Comparison of ENCODE assay signal across 1 cellular context in the genomic region with DNA sequence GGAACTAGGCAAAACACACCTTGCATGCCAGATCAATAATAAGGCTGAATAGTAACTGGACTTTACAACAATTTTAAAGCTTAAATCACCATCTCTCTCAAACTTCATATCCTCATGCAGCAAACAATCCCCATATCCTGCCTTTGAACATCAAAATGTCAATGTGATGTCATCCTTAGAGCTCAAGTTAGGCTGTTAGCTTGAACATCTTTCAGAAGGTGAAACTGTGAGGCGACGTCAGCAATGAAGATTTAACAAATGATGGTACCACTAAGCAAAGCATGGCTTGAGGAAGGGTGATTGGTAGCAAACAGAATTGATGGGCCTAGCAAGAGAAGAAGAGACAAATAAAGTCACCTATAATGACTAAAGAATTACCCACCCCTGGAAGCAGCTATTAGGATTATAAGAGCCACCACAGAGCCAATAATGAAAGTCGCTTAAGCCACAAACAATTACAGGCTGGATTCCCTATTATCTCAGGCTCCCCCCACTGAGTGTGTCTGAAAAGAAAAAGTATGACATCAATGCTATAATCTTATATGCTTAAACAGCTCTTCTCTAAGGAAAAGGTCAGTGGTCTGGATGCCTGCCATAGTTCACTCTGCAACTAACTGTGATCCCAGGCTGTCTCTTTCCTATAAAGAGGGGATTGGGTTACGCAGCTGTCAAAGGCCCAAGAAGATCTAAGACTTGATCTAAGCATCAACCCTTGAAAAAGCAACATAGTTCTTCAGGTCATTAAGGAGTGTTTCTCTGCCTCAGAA.
A peak's percentile ranks its signal among the peaks of the same experiment; 100 is the strongest.
TF ChIP-seq lines count a peak whose summit lies in the region.

No MANE protein-coding gene starts in this region.

TF ChIP-seq in H1, 55 proteins besides CTCF, POLR2A, EP300 and RAD21:
- TF ChIP-seq YY1 (IDR thresholded peaks at IDR 0.05; ENCODE audit: low read depth, low read length): no peak
- no peak for TF ChIP-seq TBP (IDR thresholded peaks at IDR 0.05; ENCODE audit: low read depth, low read length)
- no peak for TF ChIP-seq TAF7 (optimal IDR thresholded peaks at IDR 0.05; ENCODE audit: borderline replicate concordance, low read depth, low read length)
- TF ChIP-seq BRCA1 (IDR thresholded peaks at IDR 0.05; ENCODE audit: low read depth, low read length): no peak
- TF ChIP-seq KDM4A (IDR thresholded peaks at IDR 0.05; ENCODE audit: low read depth, low read length, severe bottlenecking): no peak
- 0 out of 2 replicates have a peak, but pooled peaks have one; percentile 5 for TF ChIP-seq TEAD4 (IDR thresholded peaks at IDR 0.05; ENCODE audit: low read depth, low read length)
- TF ChIP-seq NANOG (IDR thresholded peaks at IDR 0.05; ENCODE audit: insufficient read depth, low read depth, low read length, poor library complexity, severe bottlenecking): no peak
